Comparison of ENCODE assay signal across 1 cellular context in genomic region chr9:125696106-125696647, GRCh38.
TF ChIP-seq lines count a peak whose summit lies in the region.

No MANE protein-coding gene starts in this region.

TF ChIP-seq in K562, 482 proteins besides CTCF, POLR2A, EP300 and RAD21 (continued from another document):
- TF ChIP-seq CHD7 (IDR thresholded peaks at IDR 0.05; ENCODE audit: low read depth, low read length): no peak
- TF ChIP-seq POLR2AphosphoS5 (IDR thresholded peaks at IDR 0.05; ENCODE audit: control insufficient read depth, insufficient read depth, low read depth, low read length): no peak
- TF ChIP-seq ZNF707 (CRISPR knock-in tag; conservative IDR thresholded peaks at IDR 0.05): no peak
- TF ChIP-seq NBN (IDR thresholded peaks at IDR 0.05; ENCODE audit: low read depth): peak; percentile 29; the same call in 1 of the 2 replicates
- TF ChIP-seq MTF1 (CRISPR knock-in tag; IDR thresholded peaks at IDR 0.05; ENCODE audit: borderline replicate concordance): no peak
- TF ChIP-seq ZNF316 (IDR thresholded peaks at IDR 0.05): peak; percentile 44
- TF ChIP-seq PRPF4 (IDR thresholded peaks at IDR 0.05; ENCODE audit: insufficient read depth, low read depth, low read length, poor library complexity, severe bottlenecking): no peak
- no peak for TF ChIP-seq NCOR1 (IDR thresholded peaks at IDR 0.05)
- no peak for TF ChIP-seq ZNF12 (CRISPR knock-in tag; IDR thresholded peaks at IDR 0.05)
